Comparison of ENCODE assay signal across 17 cellular contexts in genomic region chr6:3769610-3770009, GRCh38. TPM values are rescaled to one million over a fixed set of nuclear protein-coding genes. Genes with fewer than 3 reads are reported as not detected.
A peak's percentile ranks its signal among the peaks of the same experiment; 100 is the strongest.
DNase-seq lines count a peak whose midpoint lies in the region; FAIRE-seq and TF ChIP-seq lines count a peak whose summit lies in the region.
"Had no signal": no experiment of that assay in that cellular context is flagged by ENCODE, and none has a peak within 500 bp of the region (broad histone marks: within the 10 kb centered on the region; RNA-seq: fewer than 3 reads in every experiment).

No MANE protein-coding gene starts in this region.

- no peaks in the 10 kb centered on the region for H3K9me3 ChIP-seq in neural progenitor cell (ENCODE audit: low read depth)
- H3K9me3 ChIP-seq: right atrium auricular region had no signal

- H3K4me3 Mint-ChIP-seq in chondrocyte (ENCODE audit: unreplicated experiment) = no peak overlapping the region
- peak overlapping the region; percentile 42 for H3K4me3 Mint-ChIP-seq in neural progenitor cell
- H3K4me3 Mint-ChIP-seq: neural crest cell; T-helper 1 cell treated with Interleukin-12 subunit alpha and Interleukin-12 subunit beta and Interleukin-4 antibody, amounts not matched to agents 30 μg/mL and 1 μg/mL, for 36 hours had no signal

- H3K4me1 ChIP-seq in neural progenitor cell = peaks cover 9% of the 10 kb centered on the region
- H3K4me1 ChIP-seq: right atrium auricular region had no signal

- no peak overlapping the region for H3K9ac ChIP-seq in neural progenitor cell

- H3K9me3 Mint-ChIP-seq in chondrocyte (ENCODE audit: low read depth) (no peaks in the 10 kb centered on the region), neural progenitor cell (no peaks in the 10 kb centered on the region)
- H3K9me3 Mint-ChIP-seq: T-helper 1 cell treated with Interleukin-12 subunit alpha and Interleukin-12 subunit beta and Interleukin-4 antibody, amounts not matched to agents 30 μg/mL and 1 μg/mL, for 36 hours had no signal

- peak; percentile 68 for DNase-seq in CD1c-positive myeloid dendritic cell (ENCODE audit: extremely low spot score)
- peak; percentile 34 for DNase-seq in MV-4-11 (lab: John Stamatoyannopoulos, UW)
- DNase-seq in chondrocyte (ENCODE audit: low spot score) = no peak
- no peak for DNase-seq in neural progenitor cell (ENCODE audit: low spot score)
- DNase-seq in stimulated activated CD4-positive, alpha-beta T cell treated with anti-CD3 and anti-CD28 coated beads, Interleukin-4, amount 100 ng/mL, for 1 hour = no peak
- DNase-seq in NCI-H2107 treated with DMSO at 0.1 percent for 48 hours (lab: John Stamatoyannopoulos, UW; ENCODE audit: unreplicated experiment) = no peak
- no peak for DNase-seq in D721Med (ENCODE audit: insufficient read length, low spot score)
- no peak for DNase-seq in RCC 7860 (ENCODE audit: low spot score)
- DNase-seq: activated naive CD4-positive, alpha-beta T cell treated with anti-CD3 and anti-CD28 coated beads, Interleukin-2, amount 50 U/mL, for 16 hours; glutamatergic neuron; mesendoderm; NCI-H2081 treated with DMSO at 0.1 percent for 48 hours had no signal

- no peak overlapping the region for H3K4me3 ChIP-seq in neural progenitor cell
- H3K4me3 ChIP-seq: right atrium auricular region had no signal

- no peaks in the 10 kb centered on the region for H3F3A ChIP-seq in neural progenitor cell (ENCODE audit: low read depth)

- FAIRE-seq in D721Med (lab: Jason Lieb, UNC) (no peak), RCC 7860 (lab: Jason Lieb, UNC) (no peak)
- FAIRE-seq: islet of Langerhans had no signal

- no peak overlapping the region for H3K27ac ChIP-seq in neural progenitor cell
- H3K27ac ChIP-seq: C4-2B, right atrium auricular region had no signal

- H2AFZ ChIP-seq in neural progenitor cell (replicated peaks) = peak overlapping the region; percentile 44

- H3K27me3 ChIP-seq in neural progenitor cell = no peaks in the 10 kb centered on the region
- H3K27me3 ChIP-seq: right atrium auricular region had no signal

- H3K4me1 Mint-ChIP-seq in chondrocyte (ENCODE audit: low read depth) = peaks cover 53% of the 10 kb centered on the region
- peaks cover 28% of the 10 kb centered on the region for H3K4me1 Mint-ChIP-seq in neural progenitor cell

- no peak for TF ChIP-seq CTCF in chondrocyte (IDR thresholded peaks at IDR 0.05)
- TF ChIP-seq CTCF in neural progenitor cell (IDR thresholded peaks at IDR 0.05) = no peak
- TF ChIP-seq CTCF in D721Med (IDR thresholded peaks at IDR 0.05; ENCODE audit: insufficient read depth, missing control alignments) = no peak

- H3K36me3 ChIP-seq in neural progenitor cell = no peaks in the 10 kb centered on the region
- H3K36me3 ChIP-seq: right atrium auricular region had no signal

- H3K27ac Mint-ChIP-seq in chondrocyte (ENCODE audit: unreplicated experiment) = peak overlapping the region; percentile 57
- peak overlapping the region; percentile 78 for H3K27ac Mint-ChIP-seq in neural progenitor cell
- H3K27ac Mint-ChIP-seq: T-helper 1 cell treated with Interleukin-12 subunit alpha and Interleukin-12 subunit beta and Interleukin-4 antibody, amounts not matched to agents 30 μg/mL and 1 μg/mL, for 36 hours had no signal

- H3K79me2 ChIP-seq in neural progenitor cell (ENCODE audit: low read depth) = no peaks in the 10 kb centered on the region

- no peaks in the 10 kb centered on the region for H4K20me1 ChIP-seq in neural progenitor cell (ENCODE audit: low read depth)

- no peak overlapping the region for H3K4me2 ChIP-seq in neural progenitor cell

- H3K27me3 Mint-ChIP-seq in chondrocyte (ENCODE audit: low read depth) = no peaks in the 10 kb centered on the region
- H3K27me3 Mint-ChIP-seq in neural progenitor cell (ENCODE audit: insufficient read depth, low read depth) = peaks cover 5% of the 10 kb centered on the region

- H3K36me3 Mint-ChIP-seq in chondrocyte (ENCODE audit: low read depth) (no peaks in the 10 kb centered on the region), neural progenitor cell (no peaks in the 10 kb centered on the region)

RNA-seq across cellular contexts. Expression of gene PXDC1, which starts 18.1 kb away (rescaled TPM):
- total RNA-seq in chondrocyte = 191 to 231 TPM (median 222 TPM) in 3 replicates
- 1.5 and 2.0 TPM in 2 replicates for total RNA-seq in neural progenitor cell (ENCODE audit: low replicate concordance)

Comparison
In these comparisons a context has a peak if more than half of its experiments do, and no peak if none do; other contexts are left out.
1. DNase-seq: peak in CD1c-positive myeloid dendritic cell (single experiment) and MV-4-11 (single experiment); none in chondrocyte (single experiment), neural progenitor cell (single experiment), stimulated activated CD4-positive, alpha-beta T cell treated with anti-CD3 and anti-CD28 coated beads, Interleukin-4, amount 100 ng/mL, for 1 hour (single experiment), NCI-H2107 treated with DMSO at 0.1 percent for 48 hours (single experiment), D721Med (single experiment) and RCC 7860 (single experiment).
2. RNA of gene PXDC1, which starts 18.1 kb away (total RNA-seq): 191 to 231 TPM in chondrocyte; 1.5 to 2.0 TPM in neural progenitor cell; every median in the first group is over 10 times any median in the second.